ENCODE assay signal across 15 cellular contexts in the genomic region with DNA sequence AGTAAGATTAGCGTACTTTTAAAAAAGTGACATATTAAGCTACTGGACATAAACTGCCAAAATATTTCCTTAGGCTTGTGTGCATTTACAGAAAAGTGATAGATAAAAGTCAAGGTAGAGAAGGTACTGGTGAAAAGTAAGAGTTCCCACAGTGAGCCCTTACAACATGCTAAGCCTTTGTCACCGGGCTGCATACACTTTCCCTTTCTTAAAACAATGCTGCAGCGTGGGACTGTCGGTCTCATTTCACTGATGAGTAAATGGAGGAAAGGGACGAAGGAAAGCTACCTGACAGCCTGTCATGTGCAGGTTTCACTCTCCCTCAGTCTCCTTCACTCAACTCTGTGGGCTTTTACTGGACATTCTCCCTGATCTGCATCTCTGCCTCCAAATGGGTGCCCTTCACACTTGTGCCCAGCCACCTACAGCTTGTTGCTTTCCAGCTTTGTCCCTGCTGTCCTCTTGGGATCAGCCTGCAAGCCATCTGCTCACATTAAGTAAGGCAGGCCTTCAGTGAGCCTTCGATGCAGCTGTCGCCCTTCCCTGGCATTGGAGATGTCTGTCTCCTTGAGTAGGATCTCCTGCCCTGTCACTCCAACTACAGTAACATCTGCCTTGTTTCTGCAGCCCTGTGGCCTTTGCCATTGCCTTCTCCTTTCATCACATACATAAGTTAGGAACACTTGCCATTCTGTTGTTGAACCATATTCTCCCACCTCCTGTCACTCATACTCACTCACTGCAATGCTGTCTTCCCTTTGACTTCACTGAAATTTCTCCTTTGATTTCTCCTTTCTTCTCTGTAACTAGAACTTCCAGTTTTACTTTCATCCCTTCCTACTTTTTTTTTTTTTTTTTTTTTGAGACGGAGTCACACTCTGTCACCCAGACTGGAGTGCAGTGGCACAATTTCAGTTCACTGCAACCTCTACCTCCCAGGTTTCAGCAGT. TPM values are rescaled to one million over a fixed set of nuclear protein-coding genes. Genes with fewer than 3 reads are reported as not detected.
A peak's percentile ranks its signal among the peaks of the same experiment; 100 is the strongest.
DNase-seq lines count a peak whose midpoint lies in the region; ATAC-seq and TF ChIP-seq lines count a peak whose summit lies in the region.
"Had no signal": no experiment of that assay in that cellular context is flagged by ENCODE, and none has a peak within 500 bp of the region (broad histone marks: within the 10 kb centered on the region; RNA-seq: fewer than 3 reads in every experiment).

No MANE protein-coding gene starts in this region.

- 95% methylated on average over 8 of the region's 8 CpGs for WGBS in SK-N-SH (ENCODE audit: low lambda C conversion rate)

- ATAC-seq in T-helper 17 cell (no peak), GM21360 (IDR thresholded peaks at IDR 0.05; ENCODE audit: unreplicated experiment) (no peak)
- ATAC-seq in naive thymus-derived CD4-positive, alpha-beta T cell = no peak
- no peak for ATAC-seq in activated T-cell treated with anti-CD3 and anti-CD28 coated beads, Interleukin-2, amount 50 U/mL, for 4 hours

- no peak overlapping the region for H2AFZ ChIP-seq in SK-N-SH (ENCODE audit: low read depth)

- H3K4me3 Mint-ChIP-seq in T-helper 2 cell treated with Interferon-gamma antibody and Interleukin-4, amounts not matched to agents 5 μg/mL and 100 μg/mL, for 36 hours = no peak overlapping the region
- no peak overlapping the region for H3K4me3 Mint-ChIP-seq in T-helper 17 cell
- no peak overlapping the region for H3K4me3 Mint-ChIP-seq in naive thymus-derived CD4-positive, alpha-beta T cell
- no peak overlapping the region for H3K4me3 Mint-ChIP-seq in activated T-cell treated with anti-CD3 and anti-CD28 coated beads, Interleukin-2, amount 50 U/mL, for 4 hours

- TF ChIP-seq EP300 in SK-N-SH (IDR thresholded peaks at IDR 0.05; ENCODE audit: borderline replicate concordance in 1 of 2, low read depth in 1 of 2, low read length in 1 of 2) = no peak

- peak overlapping the region; percentile 6 for H3K27ac Mint-ChIP-seq in T-helper 2 cell treated with Interferon-gamma antibody and Interleukin-4, amounts not matched to agents 5 μg/mL and 100 μg/mL, for 36 hours
- peak overlapping the region; percentile 90 for H3K27ac Mint-ChIP-seq in T-helper 17 cell
- peak overlapping the region in 7 of 9 donors; percentile 11 to 71 (median 67) for H3K27ac Mint-ChIP-seq in naive thymus-derived CD4-positive, alpha-beta T cell

- H3K27me3 ChIP-seq in naive thymus-derived CD4-positive, alpha-beta T cell (ENCODE audit: control insufficient read depth in 2 of 2, insufficient read depth in 2 of 2, low read length in 2 of 2) = no peaks in the 10 kb centered on the region
- no peaks in the 10 kb centered on the region for H3K27me3 ChIP-seq in SK-N-SH (ENCODE audit: insufficient read depth)
- H3K27me3 ChIP-seq: heart right ventricle, pancreas, stomach had no signal

- H3F3A ChIP-seq in SK-N-SH (replicated peaks; ENCODE audit: insufficient read depth) = peaks cover 12% of the 10 kb centered on the region

- H3K79me2 ChIP-seq in SK-N-SH (ENCODE audit: insufficient read depth) = no peaks in the 10 kb centered on the region; the same call in 1 of the 2 replicates

- no peaks in the 10 kb centered on the region for H4K20me1 ChIP-seq in SK-N-SH (ENCODE audit: insufficient read depth)

- H3K36me3 Mint-ChIP-seq in T-helper 2 cell treated with Interferon-gamma antibody and Interleukin-4, amounts not matched to agents 5 μg/mL and 100 μg/mL, for 36 hours (ENCODE audit: low read depth) = peaks cover 40% of the 10 kb centered on the region
- H3K36me3 Mint-ChIP-seq in T-helper 17 cell (ENCODE audit: low read depth) = peaks cover 20% of the 10 kb centered on the region
- H3K36me3 Mint-ChIP-seq in naive thymus-derived CD4-positive, alpha-beta T cell = peaks cover 19 to 52% (median 24%) of the 10 kb centered on the region in 5 donors
- peaks cover 34% of the 10 kb centered on the region for H3K36me3 Mint-ChIP-seq in activated T-cell treated with anti-CD3 and anti-CD28 coated beads, Interleukin-2, amount 50 U/mL, for 4 hours (ENCODE audit: insufficient read depth)

- intact Hi-C loops in naive thymus-derived CD4-positive, alpha-beta T cell (cut with micrococcal nuclease) = no loop called here

- H3K4me3 ChIP-seq in naive thymus-derived CD4-positive, alpha-beta T cell (ENCODE audit: low read length) = no peak overlapping the region
- no peak overlapping the region for H3K4me3 ChIP-seq in SK-N-SH (ENCODE audit: low read depth in 2 of 2, low read length in 1 of 2)
- H3K4me3 ChIP-seq: heart right ventricle, pancreas, stomach had no signal

- no peak for TF ChIP-seq RAD21 in SK-N-SH (IDR thresholded peaks at IDR 0.05; ENCODE audit: low read length)

- no peak overlapping the region for H3K9ac ChIP-seq in SK-N-SH

- H3K36me3 ChIP-seq in naive thymus-derived CD4-positive, alpha-beta T cell (ENCODE audit: control insufficient read depth in 2 of 3, insufficient read depth in 3 of 3, low read length in 3 of 3) = peaks cover 9 to 52% (median 13%) of the 10 kb centered on the region in 3 experiments
- H3K36me3 ChIP-seq in SK-N-SH (replicated peaks in 1 of 2; ENCODE audit: control insufficient read depth in 1 of 2, insufficient read depth in 2 of 2, low read length in 1 of 2) = peaks cover 60 to 75% of the 10 kb centered on the region in 2 experiments

- H3K4me1 ChIP-seq in naive thymus-derived CD4-positive, alpha-beta T cell (ENCODE audit: control insufficient read depth in 2 of 2, insufficient read depth in 2 of 2, low read length in 2 of 2) = no peaks in the 10 kb centered on the region
- no peaks in the 10 kb centered on the region for H3K4me1 ChIP-seq in SK-N-SH (ENCODE audit: control insufficient read depth in 1 of 2, insufficient read depth in 2 of 2, low read depth in 1 of 2, low read length in 1 of 2)
- H3K4me1 ChIP-seq: pancreas, stomach had no signal

- no peaks in the 10 kb centered on the region for H3K27me3 Mint-ChIP-seq in T-helper 2 cell treated with Interferon-gamma antibody and Interleukin-4, amounts not matched to agents 5 μg/mL and 100 μg/mL, for 36 hours (ENCODE audit: low read depth)
- no peaks in the 10 kb centered on the region for H3K27me3 Mint-ChIP-seq in T-helper 17 cell
- no peaks in the 10 kb centered on the region for H3K27me3 Mint-ChIP-seq in naive thymus-derived CD4-positive, alpha-beta T cell
- no peaks in the 10 kb centered on the region for H3K27me3 Mint-ChIP-seq in activated T-cell treated with anti-CD3 and anti-CD28 coated beads, Interleukin-2, amount 50 U/mL, for 4 hours (ENCODE audit: low read depth)

- H3K9me3 ChIP-seq in T-helper 17 cell (ENCODE audit: control insufficient read depth, low read length, poor library complexity, severe bottlenecking) = no peaks in the 10 kb centered on the region
- no peaks in the 10 kb centered on the region for H3K9me3 ChIP-seq in naive thymus-derived CD4-positive, alpha-beta T cell (ENCODE audit: control insufficient read depth in 2 of 3, low read length in 3 of 3)
- H3K9me3 ChIP-seq in SK-N-SH = no peaks in the 10 kb centered on the region
- H3K9me3 ChIP-seq: heart right ventricle, pancreas, stomach had no signal

- H3K4me2 ChIP-seq in SK-N-SH = no peak overlapping the region

- TF ChIP-seq CTCF in SK-N-SH (IDR thresholded peaks at IDR 0.05) = no peak

- H3K27ac ChIP-seq in naive thymus-derived CD4-positive, alpha-beta T cell (ENCODE audit: low read depth, low read length) = no peak overlapping the region
- no peak overlapping the region; a peak in 1 of 4 replicates for H3K27ac ChIP-seq in SK-N-SH (ENCODE audit: low read depth in 2 of 2, low read length in 1 of 2)
- H3K27ac ChIP-seq: heart right ventricle, pancreas, stomach had no signal

- H3K4me1 Mint-ChIP-seq in T-helper 2 cell treated with Interferon-gamma antibody and Interleukin-4, amounts not matched to agents 5 μg/mL and 100 μg/mL, for 36 hours (ENCODE audit: low read depth) = peaks cover 9% of the 10 kb centered on the region
- peaks cover 17% of the 10 kb centered on the region for H3K4me1 Mint-ChIP-seq in T-helper 17 cell
- peaks cover 6 to 24% (median 15%) of the 10 kb centered on the region in 7 donors for H3K4me1 Mint-ChIP-seq in naive thymus-derived CD4-positive, alpha-beta T cell
- H3K4me1 Mint-ChIP-seq in activated T-cell treated with anti-CD3 and anti-CD28 coated beads, Interleukin-2, amount 50 U/mL, for 4 hours (ENCODE audit: low read depth) = peaks cover 2% of the 10 kb centered on the region

- no peaks in the 10 kb centered on the region for H3K9me2 ChIP-seq in SK-N-SH

- CTCF ChIA-PET in HEK293T (lab: Yijun Ruan, JAX) (no interaction called here), SK-N-SH (lab: Yijun Ruan, JAX) (interaction anchor here (1.9 to 2.0 kb wide), 2 partner anchors 8 to 149 kb away, joined by 5 to 8 read pairs; no protein-coding TSS in a partner anchor)
- CTCF ChIA-PET in naive thymus-derived CD4-positive, alpha-beta T cell (lab: Charles Lee) = no interaction called here

- no peak for DNase-seq in T-helper 2 cell treated with Interferon-gamma antibody and Interleukin-4, amounts not matched to agents 5 μg/mL and 100 μg/mL, for 36 hours (ENCODE audit: low spot score)
- DNase-seq in T-helper 2 cell (no peak), HEK293T (ENCODE audit: extremely low spot score) (no peak), T-helper 17 cell (no peak), SK-N-SH (no peak)
- DNase-seq in naive thymus-derived CD4-positive, alpha-beta T cell = no peak
- DNase-seq in activated T-cell treated with anti-CD3 and anti-CD28 coated beads, Interleukin-2, amount 50 U/mL, for 4 hours = no peak
- DNase-seq: activated effector memory CD4-positive, alpha-beta T cell treated with Interleukin-2 at 50 U/mL for 16 hours; cortex of kidney; heart right ventricle; pancreas; stomach; T1000 had no signal

- H3K9me3 Mint-ChIP-seq in T-helper 2 cell treated with Interferon-gamma antibody and Interleukin-4, amounts not matched to agents 5 μg/mL and 100 μg/mL, for 36 hours = no peaks in the 10 kb centered on the region
- no peaks in the 10 kb centered on the region for H3K9me3 Mint-ChIP-seq in naive thymus-derived CD4-positive, alpha-beta T cell
- no peaks in the 10 kb centered on the region for H3K9me3 Mint-ChIP-seq in activated T-cell treated with anti-CD3 and anti-CD28 coated beads, Interleukin-2, amount 50 U/mL, for 4 hours

- POLR2A ChIA-PET in HEK293T (lab: Yijun Ruan, JAX) = interaction anchor here (0.8 kb wide), 1 partner anchor 9 kb away, joined by 3 read pairs; no protein-coding TSS in a partner anchor
- POLR2A ChIA-PET in naive thymus-derived CD4-positive, alpha-beta T cell (lab: Charles Lee) = no interaction called here
- POLR2A ChIA-PET in SK-N-SH (lab: Yijun Ruan, JAX) = no interaction called here

TF ChIP-seq in HEK293T, 16 proteins besides CTCF, POLR2A, EP300 and RAD21 (continues in another document):
- TF ChIP-seq SUZ12 (IDR thresholded peaks at IDR 0.05) = no peak

TF ChIP-seq in SK-N-SH, 30 proteins besides CTCF, POLR2A, EP300 and RAD21 (continues in another document):
- TF ChIP-seq TAF1 (IDR thresholded peaks at IDR 0.05; ENCODE audit: borderline replicate concordance, low read depth, low read length) = no peak

RNA-seq across cellular contexts. Expression of a gene that starts 9.3 kb away (rescaled TPM):
- 1 to 10 TPM; 4.7 to 5.3 TPM for total RNA-seq in T-helper 17 cell
- 1 to 10 TPM in 2 of 5 experiments, under 1 TPM in 3; 0.32 to 2.6 (median 0.61) TPM for total RNA-seq in naive thymus-derived CD4-positive, alpha-beta T cell
- 1 to 10 TPM; 1.4 to 1.9 TPM for polyA plus RNA-seq in naive thymus-derived CD4-positive, alpha-beta T cell
- under 1 TPM in 1 of 3 donors, not detected in 2; 0.18 TPM for total RNA-seq in activated T-cell treated with anti-CD3 and anti-CD28 coated beads, Interleukin-2, amount 50 U/mL, for 4 hours
- 0.31 and 0.58 TPM in 2 replicates for polyA plus RNA-seq in SK-N-SH (2012; rRNA removed)
- 0.39 and 0.45 TPM in 2 replicates for polyA plus RNA-seq in SK-N-SH (2012; cell fraction: cytosol; rRNA removed)
- 0.53 and 0.70 TPM in 2 replicates for polyA plus RNA-seq in SK-N-SH (2012; cell fraction: nucleus; rRNA removed)
- total RNA-seq: ureter had no signal

Comparison
In these comparisons a context has a peak if more than half of its experiments do, and no peak if none do; other contexts are left out.
1. H3K27ac Mint-ChIP-seq: peak in every context shown above with its lines; median percentile 90 in T-helper 17 cell; 67 in naive thymus-derived CD4-positive, alpha-beta T cell; 6 in T-helper 2 cell treated with Interferon-gamma antibody and Interleukin-4, amounts not matched to agents 5 μg/mL and 100 μg/mL, for 36 hours.